6 cellular contexts compared by ENCODE assay signal in the genomic region with DNA sequence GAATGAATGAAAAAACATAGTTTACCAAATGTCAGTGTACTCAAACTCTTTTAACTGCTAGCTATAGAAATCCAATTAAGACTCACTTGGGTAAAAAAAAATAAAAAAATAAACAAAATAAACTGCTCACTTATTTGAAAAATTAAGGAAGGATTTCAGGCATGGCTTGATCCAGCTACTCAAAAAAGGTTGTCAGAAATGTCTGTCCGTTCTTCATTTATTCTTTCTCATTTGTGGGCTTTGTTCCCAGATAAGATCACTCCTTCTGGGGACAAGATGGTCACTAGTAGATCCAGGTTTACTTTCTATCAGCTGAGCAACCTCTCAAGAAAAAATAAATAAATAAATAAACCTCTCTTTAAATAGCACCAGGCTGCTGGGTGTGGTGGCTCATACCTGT.
"Had no signal": no experiment of that assay in that cellular context is flagged by ENCODE, and none has a peak within 500 bp of the region (broad histone marks: within the 10 kb centered on the region; RNA-seq: fewer than 3 reads in every experiment).

No MANE protein-coding gene starts in this region.

- H3K4me2 ChIP-seq: KMS-11 had no signal

- FAIRE-seq: HTR-8/SVneo had no signal

- H3K27ac ChIP-seq: HL-60, KMS-11 had no signal

- H3K9ac ChIP-seq: KMS-11 had no signal

- DNase-seq: IMR-90, KBM-7, KG1 had no signal
